In the genomic region with DNA sequence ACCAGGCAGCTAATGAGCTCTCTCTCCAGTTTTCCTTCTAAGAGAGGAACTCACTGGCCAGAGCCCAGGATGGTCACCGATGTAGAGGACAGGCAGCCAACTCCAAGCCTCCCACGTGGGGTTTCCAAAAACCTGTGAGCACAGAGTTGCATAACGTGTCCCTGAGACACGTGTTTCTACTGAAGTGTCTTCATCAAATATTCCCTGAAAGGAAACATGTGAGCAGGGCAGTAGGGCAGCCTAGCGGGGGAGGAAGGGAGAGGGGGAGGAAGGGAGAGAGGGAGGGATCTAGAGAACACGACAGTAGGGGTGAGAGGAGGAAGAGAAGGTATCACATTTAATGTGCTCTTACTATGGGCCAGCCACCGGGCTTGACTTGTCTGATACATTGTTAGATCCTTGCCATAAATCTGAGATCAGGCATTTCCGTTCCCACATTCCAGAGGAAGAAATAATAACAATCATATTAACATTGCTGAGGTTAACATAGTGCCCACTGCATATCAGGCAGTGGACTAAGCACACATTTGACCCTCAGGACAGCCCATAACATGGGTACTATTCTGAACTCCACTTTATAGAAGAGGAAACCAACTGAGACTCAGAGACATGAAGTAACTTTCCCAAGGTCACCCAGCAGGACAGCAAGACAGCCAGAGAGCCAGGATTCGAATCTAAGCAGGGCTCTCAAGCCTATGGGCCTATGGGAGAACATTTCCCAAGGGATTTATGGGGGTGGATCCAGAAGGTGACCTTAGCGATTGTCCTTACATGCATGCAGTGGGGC, we compare ENCODE assay signal across 10 cellular contexts. TPM values are rescaled to one million over a fixed set of nuclear protein-coding genes. Genes with fewer than 3 reads are reported as not detected.
DNase-seq lines count a peak whose midpoint lies in the region; ATAC-seq and TF ChIP-seq lines count a peak whose summit lies in the region.
"Had no signal": no experiment of that assay in that cellular context is flagged by ENCODE, and none has a peak within 500 bp of the region (broad histone marks: within the 10 kb centered on the region; RNA-seq: fewer than 3 reads in every experiment).

No MANE protein-coding gene starts in this region.

- DNase-seq in DMS153 (lab: John Stamatoyannopoulos, UW) (peak; percentile 21), DMS153 treated with DMSO at 0.1 percent for 48 hours (lab: John Stamatoyannopoulos, UW; ENCODE audit: unreplicated experiment) (no peak), MCF 10A (ENCODE audit: unreplicated experiment) (peak; percentile 92), testis (peak; percentile 88), NCI-H1092 treated with DMSO at 0.1 percent for 48 hours (lab: John Stamatoyannopoulos, UW) (no peak)
- no peak for DNase-seq in activated naive CD8-positive, alpha-beta T cell treated with anti-CD3 and anti-CD28 coated beads for 36 hours

- H3K27ac Mint-ChIP-seq in MCF 10A (ENCODE audit: low read depth, unreplicated experiment): peak overlapping the region; percentile 91
- no peak overlapping the region for H3K27ac Mint-ChIP-seq in activated naive CD8-positive, alpha-beta T cell treated with anti-CD3 and anti-CD28 coated beads for 36 hours

- H3K9me3 ChIP-seq in testis: no peaks in the 10 kb centered on the region

- H3K4me3 Mint-ChIP-seq in MCF 10A (ENCODE audit: unreplicated experiment): peak overlapping the region; percentile 60
- H3K4me3 Mint-ChIP-seq in activated naive CD8-positive, alpha-beta T cell treated with anti-CD3 and anti-CD28 coated beads for 36 hours: no peak overlapping the region

- H3K27ac ChIP-seq in layer of hippocampus (ENCODE audit: low read depth, low read length): peak overlapping the region; percentile 68
- peak overlapping the region; percentile 65 to 87 for H3K27ac ChIP-seq in testis
- H3K27ac ChIP-seq: 22Rv1 had no signal

- ATAC-seq in GM21423 (IDR thresholded peaks at IDR 0.05; ENCODE audit: unreplicated experiment): no peak

- no peak overlapping the region for H3K4me3 ChIP-seq in testis

- H3K36me3 ChIP-seq in testis (ENCODE audit: low read depth, missing control alignments): no peaks in the 10 kb centered on the region

- H3K4me1 ChIP-seq in testis: peaks cover 23% of the 10 kb centered on the region

- no peaks in the 10 kb centered on the region for H3K27me3 ChIP-seq in layer of hippocampus (ENCODE audit: control insufficient read depth, insufficient read depth, low read length)
- H3K27me3 ChIP-seq in testis: no peaks in the 10 kb centered on the region

- no peaks in the 10 kb centered on the region for H3K9me3 Mint-ChIP-seq in MCF 10A (ENCODE audit: unreplicated experiment)
- no peaks in the 10 kb centered on the region for H3K9me3 Mint-ChIP-seq in activated naive CD8-positive, alpha-beta T cell treated with anti-CD3 and anti-CD28 coated beads for 36 hours

- intact Hi-C loops in MCF 10A (cut with micrococcal nuclease) (no loop called here), testis (cut with DNase I; ENCODE audit: low total_unique reads) (no loop called here)

- CTCF ChIA-PET in MCF 10A (lab: Yijun Ruan, JAX): interaction anchor here (0.7 to 7.4 kb wide), 13 partner anchors 10 to 611 kb away, joined by 3 to 96 read pairs (median 7); partner anchors contain the start of gene SDC4

- no peak for TF ChIP-seq CTCF in MCF 10A (IDR thresholded peaks at IDR 0.05; ENCODE audit: unreplicated experiment)
- TF ChIP-seq CTCF in testis (IDR thresholded peaks at IDR 0.05): no peak

- TF ChIP-seq POLR2A in testis (IDR thresholded peaks at IDR 0.05): no peak

- WGBS in testis, 2 donors: 18 to 26% methylated on average over 10 of the region's 10 CpGs

- H3K4me1 Mint-ChIP-seq in MCF 10A (ENCODE audit: insufficient read depth, unreplicated experiment): peaks cover 54% of the 10 kb centered on the region
- H3K4me1 Mint-ChIP-seq in activated naive CD8-positive, alpha-beta T cell treated with anti-CD3 and anti-CD28 coated beads for 36 hours: peaks cover 58% of the 10 kb centered on the region

- H3K36me3 Mint-ChIP-seq in MCF 10A (ENCODE audit: insufficient read depth, unreplicated experiment): peaks cover 7% of the 10 kb centered on the region
- H3K36me3 Mint-ChIP-seq in activated naive CD8-positive, alpha-beta T cell treated with anti-CD3 and anti-CD28 coated beads for 36 hours: no peaks in the 10 kb centered on the region

- no TSS peak for BruUV-seq in MCF 10A (replicated peaks; lab: Mats Ljungman, UMichigan)

- POLR2A ChIA-PET in MCF 10A (lab: Yijun Ruan, JAX): interaction anchor here (0.6 to 34.6 kb wide), 8 partner anchors 23 to 576 kb away, joined by 3 to 1328 read pairs (median 6); partner anchors contain the start of genes PCIF1, PIGT and SDC4

- H3K27me3 Mint-ChIP-seq in MCF 10A (ENCODE audit: insufficient read depth, unreplicated experiment): no peaks in the 10 kb centered on the region
- no peaks in the 10 kb centered on the region for H3K27me3 Mint-ChIP-seq in activated naive CD8-positive, alpha-beta T cell treated with anti-CD3 and anti-CD28 coated beads for 36 hours

RNA-seq across cellular contexts. Expression of gene SYS1, which starts 4.5 kb away (rescaled TPM):
- total RNA-seq in MCF 10A (2022) (19.1 and 28.2 TPM in 2 replicates), testis (10 to 100 TPM; 33.1 to 34.6 TPM)
- 20.0 TPM for polyA plus RNA-seq in testis (ENCODE audit: insufficient read depth, low read depth, low replicate concordance)
- total RNA-seq in activated naive CD8-positive, alpha-beta T cell treated with anti-CD3 and anti-CD28 coated beads for 36 hours: 10 to 100 TPM; 21.5 to 26.6 TPM

RNA-seq across cellular contexts. Expression of gene SDC4, which starts 10.3 kb away (rescaled TPM):
- total RNA-seq in MCF 10A (2022): 180 and 209 TPM in 2 replicates
- total RNA-seq in testis: 100 to 1,000 TPM; 191 to 234 TPM
- 124 TPM for polyA plus RNA-seq in testis (ENCODE audit: insufficient read depth, low read depth, low replicate concordance)
- total RNA-seq in activated naive CD8-positive, alpha-beta T cell treated with anti-CD3 and anti-CD28 coated beads for 36 hours: 10 to 100 TPM; 24.6 to 25.5 TPM

RNA-seq across cellular contexts. Expression of gene TP53TG5, which starts 19.6 kb away (rescaled TPM):
- total RNA-seq in MCF 10A (2022) (not detected in 2 replicates), testis (10 to 100 TPM in 1 of 2 donors, 1 to 10 TPM in 1; 6.4 to 12.3 TPM)
- 28.2 TPM for polyA plus RNA-seq in testis (ENCODE audit: insufficient read depth, low read depth, low replicate concordance)
- under 1 TPM; 0.40 to 0.41 TPM for total RNA-seq in activated naive CD8-positive, alpha-beta T cell treated with anti-CD3 and anti-CD28 coated beads for 36 hours
- total RNA-seq: epithelial cell of proximal tubule had no signal

RNA-seq across cellular contexts. Expression of gene DBNDD2, which starts 49.6 kb away (rescaled TPM):
- total RNA-seq in MCF 10A (2022) (9.1 and 13.0 TPM in 2 replicates), testis (10 to 100 TPM in 1 of 2 donors, 1 to 10 TPM in 1; 7.9 to 10.0 TPM)
- 39.3 TPM for polyA plus RNA-seq in testis (ENCODE audit: insufficient read depth, low read depth, low replicate concordance)
- 10 to 100 TPM; 18.1 to 20.1 TPM for total RNA-seq in activated naive CD8-positive, alpha-beta T cell treated with anti-CD3 and anti-CD28 coated beads for 36 hours

RNA-seq across cellular contexts. Expression of gene MATN4, which starts 50.4 kb away (rescaled TPM):
- total RNA-seq in MCF 10A (2022): 0.20 TPM in 1 of 2 replicates, not detected in the other
- 1 to 10 TPM; 2.8 to 3.5 TPM for total RNA-seq in testis
- 1.1 TPM for polyA plus RNA-seq in testis (ENCODE audit: insufficient read depth, low read depth, low replicate concordance)
- 1 to 10 TPM in 1 of 2 experiments, under 1 TPM in 1; 0.64 to 1.1 TPM for total RNA-seq in activated naive CD8-positive, alpha-beta T cell treated with anti-CD3 and anti-CD28 coated beads for 36 hours
- total RNA-seq: epithelial cell of proximal tubule had no signal

Comparison
In these comparisons a context has a peak if more than half of its experiments do, and no peak if none do; other contexts are left out.
1. DNase-seq: peak in DMS153 (single experiment), MCF 10A (single experiment) and testis (single experiment); none in DMS153 treated with DMSO at 0.1 percent for 48 hours (single experiment), NCI-H1092 treated with DMSO at 0.1 percent for 48 hours (single experiment) and activated naive CD8-positive, alpha-beta T cell treated with anti-CD3 and anti-CD28 coated beads for 36 hours (single experiment).